10 cellular contexts compared by ENCODE assay signal in the genomic region with DNA sequence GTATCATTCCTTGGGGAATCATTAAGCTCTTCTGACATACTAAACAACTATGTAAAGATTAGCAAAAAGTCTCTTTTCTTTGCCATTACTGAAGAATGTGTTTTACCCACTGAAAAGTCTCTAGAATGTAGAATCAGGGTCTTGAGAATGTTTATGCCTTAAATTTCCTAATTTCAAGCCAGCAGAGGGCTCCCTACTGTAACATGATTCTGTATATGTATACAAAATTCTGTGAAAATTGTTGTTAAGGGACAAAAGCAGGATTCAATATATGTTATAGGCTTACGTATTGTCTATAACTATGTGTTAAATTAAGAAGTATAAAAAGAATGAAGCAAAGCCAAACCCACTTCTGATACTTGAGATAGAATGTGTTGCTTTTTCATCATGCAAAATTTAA.
DNase-seq lines count a peak whose midpoint lies in the region; ATAC-seq, FAIRE-seq and TF ChIP-seq lines count a peak whose summit lies in the region.
"Had no signal": no experiment of that assay in that cellular context is flagged by ENCODE, and none has a peak within 500 bp of the region (broad histone marks: within the 10 kb centered on the region; RNA-seq: fewer than 3 reads in every experiment).

No MANE protein-coding gene starts in this region.

- no peak for TF ChIP-seq POLR2A in HCT116 (IDR thresholded peaks at IDR 0.05; ENCODE audit: borderline replicate concordance, extremely low read depth, insufficient read depth, insufficient read length)

- H3K9ac ChIP-seq in HCT116 (ENCODE audit: low read length) (no peak overlapping the region), SU-DHL-6 (ENCODE audit: low read length) (no peak overlapping the region)

- no TSS peak for BruUV-seq in HCT116 (replicated peaks; lab: Mats Ljungman, UMichigan)

- ATAC-seq in HCT116 (no peak), HG03354 (IDR thresholded peaks at IDR 0.05; ENCODE audit: poor library complexity, severe bottlenecking, unreplicated experiment) (no peak)

- H3K79me2 ChIP-seq in HCT116 (ENCODE audit: insufficient read depth, low read length): no peaks in the 10 kb centered on the region
- H3K79me2 ChIP-seq in SU-DHL-6 (ENCODE audit: insufficient read depth, low read length): no peaks in the 10 kb centered on the region
- no peaks in the 10 kb centered on the region for H3K79me2 ChIP-seq in hepatocyte

- POLR2A ChIA-PET in BJ (lab: Charles Lee): no interaction called here
- POLR2A ChIA-PET in HCT116 (lab: Charles Lee): no interaction called here

- H3K9me2 ChIP-seq in HCT116 (ENCODE audit: insufficient read depth): no peaks in the 10 kb centered on the region
- H3K9me2 ChIP-seq in SU-DHL-6 (replicated peaks; ENCODE audit: insufficient read depth, low read length): no peaks in the 10 kb centered on the region
- H3K9me2 ChIP-seq in hepatocyte (replicated peaks; ENCODE audit: insufficient read depth): no peaks in the 10 kb centered on the region

- H3K4me3 ChIP-seq in BJ (ENCODE audit: low read depth, low read length) (no peak overlapping the region), HCT116 (replicated peaks in 1 of 2; ENCODE audit: low read depth in 1 of 2, low read length in 2 of 2) (no peak overlapping the region), SU-DHL-6 (ENCODE audit: insufficient read depth, low read length, poor library complexity, severe bottlenecking) (no peak overlapping the region), hepatocyte (no peak overlapping the region)
- H3K4me3 ChIP-seq: SJSA1 had no signal

- no peaks in the 10 kb centered on the region for H3K27me3 ChIP-seq in BJ (ENCODE audit: control insufficient read depth, insufficient read depth, low read length)
- no peaks in the 10 kb centered on the region for H3K27me3 ChIP-seq in HCT116 (ENCODE audit: insufficient read depth, low read length)
- H3K27me3 ChIP-seq in SU-DHL-6 (ENCODE audit: low read length): no peaks in the 10 kb centered on the region
- no peaks in the 10 kb centered on the region for H3K27me3 ChIP-seq in hepatocyte
- H3K27me3 ChIP-seq: SJSA1 had no signal

- TF ChIP-seq RAD21 in HCT116 (IDR thresholded peaks at IDR 0.05; ENCODE audit: low read depth): peak; percentile 36

- H4K20me1 ChIP-seq in HCT116 (ENCODE audit: insufficient read depth): no peaks in the 10 kb centered on the region
- H4K20me1 ChIP-seq in SU-DHL-6 (ENCODE audit: low read depth, low read length): no peaks in the 10 kb centered on the region
- H4K20me1 ChIP-seq in hepatocyte (ENCODE audit: insufficient read depth, poor library complexity, severe bottlenecking): no peaks in the 10 kb centered on the region

- CTCF ChIA-PET in BJ (lab: Yijun Ruan, JAX) (no interaction called here), HCT116 (lab: Charles Lee) (interaction anchor here (1.7 kb wide), 1 partner anchor 522 kb away, joined by 7 read pairs; no protein-coding TSS in a partner anchor)

- H3K36me3 ChIP-seq in BJ (ENCODE audit: control insufficient read depth, insufficient read depth, low read length) (no peaks in the 10 kb centered on the region), HCT116 (ENCODE audit: control insufficient read depth in 1 of 2, insufficient read depth in 2 of 2, low read length in 2 of 2) (no peaks in the 10 kb centered on the region), SU-DHL-6 (ENCODE audit: low read length) (no peaks in the 10 kb centered on the region), hepatocyte (replicated peaks; ENCODE audit: insufficient read depth, low read depth) (no peaks in the 10 kb centered on the region)
- H3K36me3 ChIP-seq: SJSA1 had no signal

- intact Hi-C loops in HCT116 (cut with micrococcal nuclease): loop anchor here (10.0 kb wide), 1 partner anchor 525 kb away; no protein-coding TSS in a partner anchor

- H3F3A ChIP-seq in SU-DHL-6 (ENCODE audit: insufficient read depth): no peaks in the 10 kb centered on the region

- RAD21 ChIA-PET in HCT116 (lab: Charles Lee; ENCODE audit: low non-redundant PET in 1 of 2, low total read pairs in 2 of 2, uncharacterized antibody in 2 of 2, unreplicated experiment in 2 of 2): no interaction called here

- no peaks in the 10 kb centered on the region for H3K9me3 ChIP-seq in HCT116 (ENCODE audit: control insufficient read depth in 1 of 2, insufficient read depth in 1 of 2, low read depth in 1 of 2, low read length in 2 of 2)
- no peaks in the 10 kb centered on the region for H3K9me3 ChIP-seq in SU-DHL-6 (ENCODE audit: insufficient read depth, low read length)
- H3K9me3 ChIP-seq in hepatocyte (ENCODE audit: low read depth): no peaks in the 10 kb centered on the region
- H3K9me3 ChIP-seq: SJSA1 had no signal

- WGBS in hepatocyte (ENCODE audit: low lambda C conversion rate, missing lambda C conversion rate): 52% methylated on average over 1 of the region's 1 CpG

- DNase-seq in BJ (ENCODE audit: low read depth) (no peak), HCT116 (ENCODE audit: low read depth, low spot score) (no peak), hepatocyte (ENCODE audit: low spot score) (peak; percentile 18), RCC 7860 (ENCODE audit: low spot score) (no peak), NCI-H510A (lab: John Stamatoyannopoulos, UW) (no peak)
- DNase-seq in stimulated activated CD4-positive, alpha-beta T cell treated with anti-CD3 and anti-CD28 coated beads, Interleukin-4, amount 100 ng/mL, for 1 hour: no peak
- DNase-seq: nucleus accumbens had no signal

- H2AFZ ChIP-seq in HCT116 (ENCODE audit: low read depth, low read length, poor library complexity, severe bottlenecking) (peak overlapping the region; percentile 47), SU-DHL-6 (ENCODE audit: low read depth, low read length, severe bottlenecking) (no peak overlapping the region), hepatocyte (no peak overlapping the region)

- H3K4me2 ChIP-seq in HCT116 (ENCODE audit: low read length) (no peak overlapping the region), SU-DHL-6 (ENCODE audit: low read depth, low read length, poor library complexity, severe bottlenecking) (no peak overlapping the region), hepatocyte (no peak overlapping the region)

- H3K4me1 ChIP-seq in HCT116 (ENCODE audit: control insufficient read depth in 1 of 2, insufficient read depth in 2 of 2, low read length in 2 of 2) (peaks cover 6 to 16% of the 10 kb centered on the region in 2 experiments), hepatocyte (ENCODE audit: insufficient read depth) (no peaks in the 10 kb centered on the region)

- TF ChIP-seq CTCF in BJ (IDR thresholded peaks at IDR 0.05; ENCODE audit: insufficient read depth, low read depth, low read length) (peak; percentile 19; the same call in 1 of the 2 replicates), HCT116 (IDR thresholded peaks at IDR 0.05 in 2 of 3, conservative IDR thresholded peaks at IDR 0.05 in 1 of 3; ENCODE audit: borderline replicate concordance in 1 of 3, insufficient read depth in 1 of 3, low read depth in 2 of 3, low read length in 2 of 3) (peak; percentile 22 to 58 (median 41); a peak in 5 of 6 replicates), SU-DHL-6 (IDR thresholded peaks at IDR 0.05; ENCODE audit: insufficient read depth, low read length, poor library complexity, severe bottlenecking) (peak; percentile 25), hepatocyte (IDR thresholded peaks at IDR 0.05; ENCODE audit: poor library complexity) (peak; percentile 60)

- no peak overlapping the region for H3K27ac ChIP-seq in HCT116 (ENCODE audit: low read depth, low read length)
- H3K27ac ChIP-seq in SU-DHL-6 (ENCODE audit: low read depth, low read length): no peak overlapping the region
- H3K27ac ChIP-seq in hepatocyte: no peak overlapping the region
- H3K27ac ChIP-seq: SJSA1 had no signal

- no peak for FAIRE-seq in RCC 7860 (lab: Jason Lieb, UNC)

TF ChIP-seq in HCT116, 20 proteins besides CTCF, POLR2A, EP300 and RAD21:
- no peak for TF ChIP-seq YY1 (IDR thresholded peaks at IDR 0.05; ENCODE audit: extremely low read depth, insufficient replicate concordance, low read depth, low read length)
- no peak for TF ChIP-seq ATF3 (IDR thresholded peaks at IDR 0.05)
- TF ChIP-seq EZH2phosphoT487 (IDR thresholded peaks at IDR 0.05; ENCODE audit: borderline replicate concordance): no peak
- no peak for TF ChIP-seq ZNF274 (IDR thresholded peaks at IDR 0.05; ENCODE audit: low read depth, low read length)
- no peak for TF ChIP-seq POLR2AphosphoS5 (IDR thresholded peaks at IDR 0.05; ENCODE audit: low read depth, low read length)
- TF ChIP-seq CBX3 (IDR thresholded peaks at IDR 0.05; ENCODE audit: low read depth): no peak
- TF ChIP-seq CEBPB (IDR thresholded peaks at IDR 0.05; ENCODE audit: low read depth): no peak
- TF ChIP-seq MAX (IDR thresholded peaks at IDR 0.05): no peak
- no peak for TF ChIP-seq FOSL1 (IDR thresholded peaks at IDR 0.05; ENCODE audit: low read depth)
- TF ChIP-seq ZBTB33 (IDR thresholded peaks at IDR 0.05; ENCODE audit: extremely low read depth, insufficient replicate concordance, low read length): no peak
- TF ChIP-seq JUND (IDR thresholded peaks at IDR 0.05): no peak
- no peak for TF ChIP-seq SIN3A (IDR thresholded peaks at IDR 0.05; ENCODE audit: low read depth)
